Comparison of ENCODE assay signal across 8 cellular contexts in the genomic region with DNA sequence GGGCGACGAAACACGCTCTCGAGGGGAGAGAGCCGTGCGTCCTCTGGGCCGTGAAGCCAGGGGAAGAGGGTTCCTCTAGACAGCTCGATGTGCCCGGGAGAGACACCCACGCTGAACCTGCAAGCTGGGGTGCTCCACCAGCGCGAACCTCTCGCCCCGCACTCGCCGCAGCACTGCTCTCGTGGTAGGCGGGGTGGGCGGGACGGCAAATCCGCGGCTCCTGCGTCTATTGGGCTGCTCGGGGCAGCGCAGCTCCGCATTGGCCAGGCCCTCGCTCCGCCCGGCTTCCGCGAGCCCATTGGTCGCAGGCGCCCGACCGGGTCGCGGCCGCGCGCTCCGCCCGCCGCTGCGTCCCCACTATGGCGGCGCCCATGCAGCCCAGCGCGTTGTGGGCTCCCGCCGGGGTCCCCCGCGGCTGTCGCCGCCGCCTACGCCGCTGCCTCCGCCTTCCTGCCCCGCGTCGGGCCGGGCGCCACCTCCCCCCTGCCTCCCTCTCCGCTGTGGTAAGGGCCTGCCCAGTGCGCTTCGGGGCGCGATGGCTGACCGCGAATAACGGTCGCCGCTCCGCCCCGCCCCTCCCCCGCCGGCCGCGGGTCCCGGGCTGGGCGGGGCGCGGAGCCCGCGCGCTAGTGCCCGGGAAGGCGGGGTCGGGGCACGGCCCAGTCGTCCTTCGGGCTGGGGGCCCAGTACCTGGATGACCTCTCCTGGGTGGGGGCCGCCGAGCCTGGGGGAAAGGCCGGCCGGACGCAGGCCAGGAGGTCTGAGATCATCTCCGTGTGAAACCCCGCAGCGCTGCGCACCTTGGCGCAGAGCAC. TPM values are rescaled to one million over a fixed set of nuclear protein-coding genes. Genes with fewer than 3 reads are reported as not detected.
DNase-seq lines count a peak whose midpoint lies in the region; ATAC-seq and TF ChIP-seq lines count a peak whose summit lies in the region.

A gene with protein sequence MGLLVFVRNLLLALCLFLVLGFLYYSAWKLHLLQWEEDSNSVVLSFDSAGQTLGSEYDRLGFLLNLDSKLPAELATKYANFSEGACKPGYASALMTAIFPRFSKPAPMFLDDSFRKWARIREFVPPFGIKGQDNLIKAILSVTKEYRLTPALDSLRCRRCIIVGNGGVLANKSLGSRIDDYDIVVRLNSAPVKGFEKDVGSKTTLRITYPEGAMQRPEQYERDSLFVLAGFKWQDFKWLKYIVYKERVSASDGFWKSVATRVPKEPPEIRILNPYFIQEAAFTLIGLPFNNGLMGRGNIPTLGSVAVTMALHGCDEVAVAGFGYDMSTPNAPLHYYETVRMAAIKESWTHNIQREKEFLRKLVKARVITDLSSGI (plus strand): TSS at position 346 of the 815 bp plus-strand sequence. CDS start 28,727 bp downstream, outside the sequence.

- no peak for TF ChIP-seq POLR2A in breast epithelium (IDR thresholded peaks at IDR 0.05)

- intact Hi-C loops in breast epithelium (cut with DNase I; ENCODE audit: low total_unique reads) = no loop called here

- peak within 1 kb of the TSS; percentile 73 for H3K4me3 ChIP-seq in ACC112 (ENCODE audit: low read depth, low read length)
- H3K4me3 ChIP-seq in WERI-Rb-1 (ENCODE audit: low read depth, low read length) = peak within 1 kb of the TSS; percentile 77
- H3K4me3 ChIP-seq in breast epithelium = peak within 1 kb of the TSS; percentile 81 to 92 (median 88)
- H3K4me3 ChIP-seq in smooth muscle cell = peak within 1 kb of the TSS; percentile 88

- peaks cover 54% of the 10 kb centered on the region for H3K4me1 ChIP-seq in ACC112 (ENCODE audit: control insufficient read depth, insufficient read depth, low read length, unreplicated experiment)
- peaks cover 0 to 8% of the 10 kb centered on the region in 2 donors for H3K4me1 ChIP-seq in breast epithelium
- peaks cover 19% of the 10 kb centered on the region for H3K4me1 ChIP-seq in smooth muscle cell (ENCODE audit: low read depth)

- no peaks in the 10 kb centered on the region for H3K27me3 ChIP-seq in ACC112 (ENCODE audit: insufficient read depth, low read length)
- no peaks in the 10 kb centered on the region for H3K27me3 ChIP-seq in WERI-Rb-1 (ENCODE audit: insufficient read depth, low read depth, severe bottlenecking)
- no peaks in the 10 kb centered on the region for H3K27me3 ChIP-seq in breast epithelium
- H3K27me3 ChIP-seq in smooth muscle cell (ENCODE audit: low read depth) = no peaks in the 10 kb centered on the region

- peaks cover 45% of the 10 kb centered on the region for H3K79me2 ChIP-seq in ACC112 (ENCODE audit: control insufficient read depth, insufficient read depth, low read length, unreplicated experiment)
- peaks cover 17% of the 10 kb centered on the region for H3K79me2 ChIP-seq in smooth muscle cell (ENCODE audit: low read depth)

- ATAC-seq in GM18870 (IDR thresholded peaks at IDR 0.05; ENCODE audit: unreplicated experiment) = peak; percentile 71
- ATAC-seq in HG03108 (IDR thresholded peaks at IDR 0.05; ENCODE audit: unreplicated experiment) = peak; percentile 95

- TF ChIP-seq CTCF in WERI-Rb-1 (IDR thresholded peaks at IDR 0.05; ENCODE audit: low read depth, low read length) (no peak), breast epithelium (IDR thresholded peaks at IDR 0.05) (no peak), smooth muscle cell (IDR thresholded peaks at IDR 0.05; ENCODE audit: borderline replicate concordance, insufficient read depth, poor library complexity, severe bottlenecking) (no peak)

- H4K20me1 ChIP-seq in smooth muscle cell (ENCODE audit: low read depth) = peaks cover 6% of the 10 kb centered on the region

- peak within 1 kb of the TSS; percentile 75 for H3K27ac ChIP-seq in ACC112 (ENCODE audit: low read depth, low read length)
- peak within 1 kb of the TSS; percentile 94 for H3K27ac ChIP-seq in WERI-Rb-1
- peak within 1 kb of the TSS; percentile 62 to 80 for H3K27ac ChIP-seq in breast epithelium
- H3K27ac ChIP-seq in smooth muscle cell (ENCODE audit: low read depth) = peak within 1 kb of the TSS; percentile 42

- peak within 1 kb of the TSS; percentile 55 for H2AFZ ChIP-seq in ACC112 (ENCODE audit: low read length, unreplicated experiment)
- H2AFZ ChIP-seq in smooth muscle cell (ENCODE audit: low read depth) = no peak within 1 kb of the TSS

- DNase-seq in NCI-H2227 (lab: John Stamatoyannopoulos, UW; ENCODE audit: unreplicated experiment) (peak; percentile 96), WERI-Rb-1 (peak; percentile 95), breast epithelium (ENCODE audit: low spot score in 2 of 2) (peak; percentile 87 to 89), iPS-NIHi11 (ENCODE audit: low spot score) (peak; percentile 99), smooth muscle cell (lab: John Stamatoyannopoulos, UW; ENCODE audit: unreplicated experiment) (peak; percentile 68)

- H3F3A ChIP-seq in smooth muscle cell (ENCODE audit: low read depth) = peaks cover 18% of the 10 kb centered on the region

- peak within 1 kb of the TSS; percentile 74 for H3K9ac ChIP-seq in smooth muscle cell (ENCODE audit: low read depth)

- H3K4me2 ChIP-seq in smooth muscle cell = peak within 1 kb of the TSS; percentile 92

- under 1% methylated on average over 69 of the region's 102 CpGs for WGBS in smooth muscle cell (ENCODE audit: low lambda C conversion rate)

- H3K36me3 ChIP-seq in ACC112 (ENCODE audit: insufficient read depth, low read length) (peaks cover 3% of the 10 kb centered on the region), WERI-Rb-1 (peaks cover 39% of the 10 kb centered on the region), breast epithelium (no peaks in the 10 kb centered on the region), smooth muscle cell (ENCODE audit: low read depth) (no peaks in the 10 kb centered on the region)

- H3K9me3 ChIP-seq in WERI-Rb-1 (ENCODE audit: severe bottlenecking) (no peaks in the 10 kb centered on the region), breast epithelium (no peaks in the 10 kb centered on the region), smooth muscle cell (replicated peaks; ENCODE audit: low read depth) (no peaks in the 10 kb centered on the region)

RNA-seq across cellular contexts. Expression of the gene that starts here (rescaled TPM):
- total RNA-seq in breast epithelium = 10 to 100 TPM; 14.0 to 23.0 (median 19.7) TPM
- 16.3 and 16.6 TPM in 2 replicates for total RNA-seq in smooth muscle cell
- 14.2 and 16.0 TPM in 2 replicates for polyA plus RNA-seq in smooth muscle cell

Comparison
In these comparisons a context has a peak if more than half of its experiments do, and no peak if none do; other contexts are left out.
1. Peak in every context shown above with its lines: DNase-seq, ATAC-seq, H3K4me3 ChIP-seq and H3K27ac ChIP-seq.
2. H3K27ac ChIP-seq: peak in every context shown above with its lines; median percentile 94 in WERI-Rb-1; 75 in ACC112; 71 in breast epithelium; 42 in smooth muscle cell.